23 cellular contexts compared by ENCODE assay signal in the genomic region with DNA sequence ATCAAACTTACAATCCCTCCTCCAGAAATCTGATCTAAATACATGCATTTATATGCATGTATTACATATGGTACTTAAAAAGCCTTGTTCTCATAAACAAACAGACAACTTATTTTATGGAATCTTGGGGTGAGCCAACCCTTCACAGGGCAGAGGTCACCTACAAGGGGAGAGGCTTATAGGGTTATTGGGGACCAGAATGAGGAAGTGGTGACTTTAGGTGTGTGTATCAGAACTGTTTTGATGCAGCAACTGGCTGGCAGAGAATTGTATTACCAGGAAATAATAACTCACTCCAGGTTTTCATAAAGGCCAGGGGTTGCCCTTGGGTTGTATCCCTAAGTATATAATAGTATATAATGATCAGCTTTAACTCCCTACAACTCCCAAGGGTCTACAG.
DNase-seq lines count a peak whose midpoint lies in the region; TF ChIP-seq lines count a peak whose summit lies in the region.
"Had no signal": no experiment of that assay in that cellular context is flagged by ENCODE, and none has a peak within 500 bp of the region (broad histone marks: within the 10 kb centered on the region; RNA-seq: fewer than 3 reads in every experiment).

No MANE protein-coding gene starts in this region.

- no peak overlapping the region for H2AK5ac ChIP-seq in H9 (ENCODE audit: insufficient read length, low read length)

- H3K14ac ChIP-seq in H9 (ENCODE audit: insufficient read depth, low read length) = no peak overlapping the region

- 0 out of 2 replicates have a peak, but pooled peaks cover 3% of the 10 kb centered on the region for H3K9me2 ChIP-seq in GM23248 (ENCODE audit: insufficient read depth)

- peak overlapping the region; percentile 4 for H3K4me2 ChIP-seq in BLaER1
- no peak overlapping the region for H3K4me2 ChIP-seq in H9 (ENCODE audit: insufficient read depth, insufficient read length, low read length)
- no peak overlapping the region for H3K4me2 ChIP-seq in GM23248 (ENCODE audit: unreplicated experiment)

- in situ Hi-C loops in GM23248 (cut with MboI) = no loop called here

- H3K4me1 ChIP-seq in BLaER1 = peaks cover 10% of the 10 kb centered on the region
- H3K4me1 ChIP-seq in H9 (ENCODE audit: insufficient read depth, low read length) = peaks cover 3% of the 10 kb centered on the region; the same call in 1 of the 2 replicates
- no peaks in the 10 kb centered on the region for H3K4me1 ChIP-seq in GM23248 (ENCODE audit: insufficient read depth)
- H3K4me1 ChIP-seq: upper lobe of right lung had no signal

- H3K23ac ChIP-seq in H9 (ENCODE audit: insufficient read length, low read depth, low read length) = no peak overlapping the region

- H3K9me3 Mint-ChIP-seq in Calu3 (ENCODE audit: low read depth, unreplicated experiment) = no peaks in the 10 kb centered on the region
- H3K9me3 Mint-ChIP-seq in nephron progenitor cell = no peaks in the 10 kb centered on the region
- H3K9me3 Mint-ChIP-seq in H9 = no peaks in the 10 kb centered on the region
- H3K9me3 Mint-ChIP-seq: activated T-cell treated with anti-CD3 and anti-CD28 coated beads, Interleukin-2, amount 50 U/mL, for 4 hours; CD4-positive, CD25-positive, alpha-beta regulatory T cell; neural crest cell; stimulated activated memory B cell treated with anti-CD40 and anti-IgM and Interleukin-4, amounts not matched to agents 10 μg/mL and 1 μg/mL and 100 μg/mL, for 72 hours had no signal

- H3K36me3 ChIP-seq in BLaER1 (peaks cover 8% of the 10 kb centered on the region; the same call in 1 of the 2 replicates), GM23248 (ENCODE audit: low read depth) (no peaks in the 10 kb centered on the region)
- H3K36me3 ChIP-seq: MG63 had no signal

- intact Hi-C loops in Calu3 (cut with micrococcal nuclease; ENCODE audit: unreplicated experiment) = no loop called here

- H2BK120ac ChIP-seq in H9 (ENCODE audit: low read depth, low read length, poor library complexity, severe bottlenecking) = no peak overlapping the region

- H3K9ac ChIP-seq in BLaER1 (no peak overlapping the region), H9 (ENCODE audit: extremely low read depth, insufficient read length, low read length) (no peak overlapping the region), GM23248 (no peak overlapping the region)

- H4K5ac ChIP-seq in H9 (ENCODE audit: insufficient read length, low read depth, low read length) = no peak overlapping the region

- H3K79me2 ChIP-seq in H9 (ENCODE audit: insufficient read depth, low read length) (no peaks in the 10 kb centered on the region), GM23248 (ENCODE audit: insufficient read depth) (no peaks in the 10 kb centered on the region)

- no peak overlapping the region for H3K27ac ChIP-seq in BLaER1
- no peak overlapping the region for H3K27ac ChIP-seq in H9 (ENCODE audit: insufficient read length, low read depth, low read length)
- H3K27ac ChIP-seq in GM23248 = no peak overlapping the region
- H3K27ac ChIP-seq: upper lobe of right lung had no signal

- no peak overlapping the region for H3K4me3 Mint-ChIP-seq in Calu3 (ENCODE audit: low read depth, unreplicated experiment)
- H3K4me3 Mint-ChIP-seq in nephron progenitor cell = no peak overlapping the region
- H3K4me3 Mint-ChIP-seq in H9 = no peak overlapping the region
- H3K4me3 Mint-ChIP-seq: activated T-cell treated with anti-CD3 and anti-CD28 coated beads, Interleukin-2, amount 50 U/mL, for 4 hours; CD4-positive, CD25-positive, alpha-beta regulatory T cell; neural crest cell; stimulated activated memory B cell treated with anti-CD40 and anti-IgM and Interleukin-4, amounts not matched to agents 10 μg/mL and 1 μg/mL and 100 μg/mL, for 72 hours had no signal

- H3K4me1 Mint-ChIP-seq in Calu3 (ENCODE audit: low read depth, unreplicated experiment) (peaks cover 20% of the 10 kb centered on the region), nephron progenitor cell (peaks cover 26% of the 10 kb centered on the region), H9 (peaks cover 20 to 33% of the 10 kb centered on the region in 2 experiments)
- H3K4me1 Mint-ChIP-seq: stimulated activated memory B cell treated with anti-CD40 and anti-IgM and Interleukin-4, amounts not matched to agents 10 μg/mL and 1 μg/mL and 100 μg/mL, for 72 hours had no signal

- no peak overlapping the region for H3K56ac ChIP-seq in H9 (ENCODE audit: insufficient read length, low read depth, low read length)

- H3K4ac ChIP-seq in H9 (ENCODE audit: low read depth, low read length) = no peak overlapping the region

- H4K8ac ChIP-seq in H9 (replicated peaks; ENCODE audit: insufficient read length, low read depth, low read length) = no peak overlapping the region

- H3K36me3 Mint-ChIP-seq in Calu3 (ENCODE audit: insufficient read depth, unreplicated experiment) (peaks cover 35% of the 10 kb centered on the region), nephron progenitor cell (ENCODE audit: low read depth) (peaks cover 25% of the 10 kb centered on the region), H9 (ENCODE audit: insufficient read depth in 1 of 3, low read depth in 3 of 3) (no peaks in the 10 kb centered on the region)
- H3K36me3 Mint-ChIP-seq: stimulated activated memory B cell treated with anti-CD40 and anti-IgM and Interleukin-4, amounts not matched to agents 10 μg/mL and 1 μg/mL and 100 μg/mL, for 72 hours had no signal

- no peak overlapping the region for H2BK15ac ChIP-seq in H9 (ENCODE audit: low read depth, low read length)

- H3K27me3 ChIP-seq in BLaER1 (no peaks in the 10 kb centered on the region), H9 (ENCODE audit: insufficient read depth, low read length) (no peaks in the 10 kb centered on the region), GM23248 (replicated peaks; ENCODE audit: insufficient read depth) (no peaks in the 10 kb centered on the region)
- H3K27me3 ChIP-seq: MG63, Peyer's patch, upper lobe of right lung had no signal

- DNase-seq in Calu3 (no peak), NCI-H1436 treated with DMSO at 0.1 percent for 48 hours (lab: John Stamatoyannopoulos, UW) (peak; percentile 44), nephron progenitor cell (no peak), hippocampal formation (lab: John Stamatoyannopoulos, UW) (no peak), H9 (no peak), GM23248 (no peak)
- DNase-seq: activated CD4-positive, alpha-beta T cell treated with anti-CD3 and anti-CD28 coated beads, Interleukin-2, amount 50 U/mL, for 1 hour; activated naive CD4-positive, alpha-beta T cell treated with Interleukin-2 at 50 U/mL for 16 hours; activated T-cell treated with anti-CD3 and anti-CD28 coated beads, Interleukin-2, amount 50 U/mL, for 4 hours; CD4-positive, CD25-positive, alpha-beta regulatory T cell; glutamatergic neuron; KBM-7; MG63; NCI-H2081 treated with DMSO at 0.1 percent for 48 hours; NCI-H510A treated with DMSO at 0.1 percent for 48 hours; Peyer's patch; posterior cingulate gyrus; stimulated activated CD4-positive, alpha-beta T cell treated with anti-CD3 and anti-CD28 coated beads, Interleukin-4, amount 100 ng/mL, for 4 hours; T1000; upper lobe of right lung had no signal

- H2AFZ ChIP-seq in H9 (ENCODE audit: low read length) (no peak overlapping the region), GM23248 (no peak overlapping the region)

- H3K79me1 ChIP-seq in H9 (ENCODE audit: insufficient read depth, low read depth, low read length, poor library complexity, severe bottlenecking) = no peaks in the 10 kb centered on the region

- H3K4me3 ChIP-seq in BLaER1 = no peak overlapping the region
- H3K4me3 ChIP-seq in GM23248 = no peak overlapping the region
- H3K4me3 ChIP-seq: MG63, Peyer's patch, upper lobe of right lung had no signal

- H3K9me3 ChIP-seq in BLaER1 = no peaks in the 10 kb centered on the region
- H3K9me3 ChIP-seq in H9 (ENCODE audit: control insufficient read depth, low read depth, low read length) = no peaks in the 10 kb centered on the region
- H3K9me3 ChIP-seq in GM23248 (ENCODE audit: low read depth) = no peaks in the 10 kb centered on the region
- H3K9me3 ChIP-seq: MG63, Peyer's patch, upper lobe of right lung had no signal

- H2BK12ac ChIP-seq in H9 (ENCODE audit: insufficient read length, low read depth, low read length) = no peak overlapping the region

- TF ChIP-seq CTCF in Calu3 (IDR thresholded peaks at IDR 0.05; ENCODE audit: unreplicated experiment) (no peak), nephron progenitor cell (IDR thresholded peaks at IDR 0.05) (no peak), H9 (conservative IDR thresholded peaks at IDR 0.05) (no peak)

- no peaks in the 10 kb centered on the region for H3K23me2 ChIP-seq in H9 (ENCODE audit: insufficient read length, low read depth, low read length, poor library complexity, severe bottlenecking)

- H3F3A ChIP-seq in GM23248 (ENCODE audit: insufficient read depth) = no peaks in the 10 kb centered on the region

- H3K18ac ChIP-seq in H9 (ENCODE audit: insufficient read length, low read depth, low read length) = no peak overlapping the region

- CTCF ChIA-PET in Calu3 (lab: Charles Lee) = no interaction called here

- H3T11ph ChIP-seq in H9 (ENCODE audit: low read length) = no peak overlapping the region

- H4K20me1 ChIP-seq in BLaER1 = no peaks in the 10 kb centered on the region
- no peaks in the 10 kb centered on the region for H4K20me1 ChIP-seq in H9 (ENCODE audit: control insufficient read depth, insufficient read depth, insufficient read length)
- no peaks in the 10 kb centered on the region for H4K20me1 ChIP-seq in GM23248 (ENCODE audit: insufficient read depth)

- H2BK5ac ChIP-seq in H9 (ENCODE audit: insufficient read length, low read length) = no peak overlapping the region

- BruUV-seq in Calu3 (replicated peaks; lab: Mats Ljungman, UMichigan) = no TSS peak

- H3K27ac Mint-ChIP-seq in Calu3 (ENCODE audit: unreplicated experiment) (peak overlapping the region; percentile 8), nephron progenitor cell (peak overlapping the region; percentile 1), H9 (no peak overlapping the region)
- H3K27ac Mint-ChIP-seq: CD4-positive, CD25-positive, alpha-beta regulatory T cell; stimulated activated memory B cell treated with anti-CD40 and anti-IgM and Interleukin-4, amounts not matched to agents 10 μg/mL and 1 μg/mL and 100 μg/mL, for 72 hours had no signal

- no peak overlapping the region for H4K91ac ChIP-seq in H9 (ENCODE audit: insufficient read length, low read depth, low read length)

- H3K27me3 Mint-ChIP-seq in Calu3 (ENCODE audit: unreplicated experiment) = no peaks in the 10 kb centered on the region
- no peaks in the 10 kb centered on the region for H3K27me3 Mint-ChIP-seq in nephron progenitor cell (ENCODE audit: low read depth, poor library complexity)
- no peaks in the 10 kb centered on the region for H3K27me3 Mint-ChIP-seq in H9 (ENCODE audit: low read depth)
- H3K27me3 Mint-ChIP-seq: CD4-positive, CD25-positive, alpha-beta regulatory T cell; stimulated activated memory B cell treated with anti-CD40 and anti-IgM and Interleukin-4, amounts not matched to agents 10 μg/mL and 1 μg/mL and 100 μg/mL, for 72 hours had no signal

- H2BK20ac ChIP-seq in H9 (ENCODE audit: low read depth, low read length, poor library complexity, severe bottlenecking) = no peak overlapping the region

Comparison
In these comparisons a context has a peak if more than half of its experiments do, and no peak if none do; other contexts are left out.
1. H3K27ac Mint-ChIP-seq: peak in Calu3 (single experiment) and nephron progenitor cell (single experiment); none in H9 (0 of 3).